10 cellular contexts compared by ENCODE assay signal in genomic region chr15:85607842-85608241, GRCh38.
DNase-seq lines count a peak whose midpoint lies in the region; ATAC-seq and TF ChIP-seq lines count a peak whose summit lies in the region.
"Had no signal": no experiment of that assay in that cellular context is flagged by ENCODE, and none has a peak within 500 bp of the region (broad histone marks: within the 10 kb centered on the region; RNA-seq: fewer than 3 reads in every experiment).

No MANE protein-coding gene starts in this region.

- H3K9me3 ChIP-seq in AG04450 (ENCODE audit: control insufficient read depth, insufficient read depth, low read length) (no peaks in the 10 kb centered on the region), Panc1 (ENCODE audit: control insufficient read depth, insufficient read depth, low read depth, low read length) (no peaks in the 10 kb centered on the region), muscle layer of colon (ENCODE audit: low read length) (no peaks in the 10 kb centered on the region)

- CTCF ChIA-PET in AG04450 (lab: Charles Lee) (interaction anchor here (1.0 to 1.5 kb wide), 4 partner anchors 8 to 312 kb away, joined by 3 to 5 read pairs (median 4); no protein-coding TSS in a partner anchor), Panc1 (lab: Charles Lee) (no interaction called here)

- POLR2A ChIA-PET in AG04450 (lab: Yijun Ruan, JAX) (interaction anchor here (1.0 to 1.1 kb wide), 2 partner anchors 11 to 18 kb away, joined by 3 to 5 read pairs; no protein-coding TSS in a partner anchor), Panc1 (lab: Charles Lee) (no interaction called here)

- H3K9ac ChIP-seq in muscle layer of colon (ENCODE audit: low read length) = no peak overlapping the region

- ATAC-seq in Panc1 (peak; percentile 87), GM19395 (IDR thresholded peaks at IDR 0.05; ENCODE audit: unreplicated experiment) (no peak), HG03095 (IDR thresholded peaks at IDR 0.05; ENCODE audit: unreplicated experiment) (no peak)
- ATAC-seq: naive thymus-derived CD8-positive, alpha-beta T cell had no signal

- no TSS peak for BruUV-seq in Panc1 (replicated peaks; lab: Mats Ljungman, UMichigan)

- H3K4me1 ChIP-seq in Panc1 (ENCODE audit: control insufficient read depth, insufficient read depth, low read length) (no peaks in the 10 kb centered on the region), muscle layer of colon (ENCODE audit: insufficient read depth, low read length) (peaks cover 25% of the 10 kb centered on the region)

- H3K36me3 ChIP-seq in Panc1 (ENCODE audit: control insufficient read depth, insufficient read depth, low read length) (no peaks in the 10 kb centered on the region), muscle layer of colon (ENCODE audit: insufficient read depth, low read length) (no peaks in the 10 kb centered on the region)

- no peak overlapping the region for H3K4me3 ChIP-seq in AG04450 (ENCODE audit: low read depth, low read length)
- H3K4me3 ChIP-seq in Panc1 (ENCODE audit: low read depth in 2 of 2, low read length in 2 of 2) = no peak overlapping the region
- no peak overlapping the region for H3K4me3 ChIP-seq in epithelial cell of esophagus (ENCODE audit: low read length)
- H3K4me3 ChIP-seq in muscle layer of colon (ENCODE audit: low read depth in 1 of 2, low read length in 2 of 2) = no peak overlapping the region

- intact Hi-C loops in Panc1 (cut with micrococcal nuclease; ENCODE audit: unreplicated experiment) = no loop called here

- H3K27ac ChIP-seq in AG04450 (ENCODE audit: low read depth, low read length) = no peak overlapping the region
- no peak overlapping the region for H3K27ac ChIP-seq in Panc1 (ENCODE audit: low read length)
- peak overlapping the region; percentile 10 for H3K27ac ChIP-seq in muscle layer of colon (ENCODE audit: low read depth, low read length)

- H3K27me3 ChIP-seq in AG04450 (ENCODE audit: control insufficient read depth, insufficient read depth, low read length) = no peaks in the 10 kb centered on the region
- H3K27me3 ChIP-seq in Panc1 (ENCODE audit: control insufficient read depth, insufficient read depth, low read length) = no peaks in the 10 kb centered on the region
- no peaks in the 10 kb centered on the region for H3K27me3 ChIP-seq in muscle layer of colon (ENCODE audit: control insufficient read depth in 1 of 2, insufficient read depth in 2 of 2, low read length in 2 of 2)

- TF ChIP-seq CTCF in AG04450 (IDR thresholded peaks at IDR 0.05; ENCODE audit: low read depth, low read length) = no peak
- no peak for TF ChIP-seq CTCF in Panc1 (IDR thresholded peaks at IDR 0.05)
- no peak for TF ChIP-seq CTCF in epithelial cell of esophagus (IDR thresholded peaks at IDR 0.05; ENCODE audit: insufficient read depth, low read depth, low read length, missing control alignments)

- in situ Hi-C loops in Panc1 (cut with HindIII; ENCODE audit: low pct_unique_long_range_greater_than_20kb, low sequenced_read_pairs) = no loop called here

- DNase-seq in AG04450 (ENCODE audit: low read depth, low spot score) (peak; percentile 54), Panc1 (ENCODE audit: low read depth, low spot score) (peak; percentile 43), epithelial cell of esophagus (ENCODE audit: low read depth) (peak; percentile 89), GF-D8 (lab: John Stamatoyannopoulos, UW) (no peak), iPS-NIHi7 (ENCODE audit: extremely low spot score) (no peak)
- DNase-seq: activated CD4-positive, alpha-beta T cell treated with anti-CD3 and anti-CD28 coated beads, Interleukin-2, amount 50 U/mL, for 1 hour; naive thymus-derived CD8-positive, alpha-beta T cell had no signal

Comparison
In these comparisons a context has a peak if more than half of its experiments do, and no peak if none do; other contexts are left out.
1. DNase-seq: peak in AG04450 (single experiment), Panc1 (single experiment) and epithelial cell of esophagus (single experiment); none in GF-D8 (single experiment) and iPS-NIHi7 (single experiment).